21 cellular contexts compared by ENCODE assay signal in genomic region chr10:103316087-103316486, GRCh38. TPM values are rescaled to one million over a fixed set of nuclear protein-coding genes. Genes with fewer than 3 reads are reported as not detected.
A peak's percentile ranks its signal among the peaks of the same experiment; 100 is the strongest.
DNase-seq lines count a peak whose midpoint lies in the region; ATAC-seq and TF ChIP-seq lines count a peak whose summit lies in the region.
"Had no signal": no experiment of that assay in that cellular context is flagged by ENCODE, and none has a peak within 500 bp of the region (broad histone marks: within the 10 kb centered on the region; RNA-seq: fewer than 3 reads in every experiment).

No MANE protein-coding gene starts in this region.

- no peaks in the 10 kb centered on the region for H3K27me3 ChIP-seq in MG63
- H3K27me3 ChIP-seq: BLaER1 had no signal

- H3K4me3 ChIP-seq in HEK293 (ENCODE audit: low read depth, low read length) (no peak overlapping the region), fibroblast of villous mesenchyme (ENCODE audit: low read depth, low read length) (no peak overlapping the region), MG63 (no peak overlapping the region)
- H3K4me3 ChIP-seq: BLaER1, GM23248 had no signal

- H3K4me1 ChIP-seq in HEK293 (ENCODE audit: control insufficient read depth, insufficient read depth, low read length), result no peaks in the 10 kb centered on the region
- H3K4me1 ChIP-seq: BLaER1 had no signal

- CTCF ChIA-PET in HEK293 (lab: Yijun Ruan, JAX), result interaction anchor here (0.8 to 2.2 kb wide), 2 partner anchors 18 to 169 kb away, joined by 3 to 18 read pairs; no protein-coding TSS in a partner anchor

- H3K36me3 ChIP-seq in HEK293 (ENCODE audit: control insufficient read depth in 2 of 2, insufficient read depth in 1 of 2, low read length in 2 of 2) (peaks cover 76 to 87% of the 10 kb centered on the region in 2 experiments), MG63 (peaks cover 33% of the 10 kb centered on the region)

- no peak for ATAC-seq in GM18861 (IDR thresholded peaks at IDR 0.05; ENCODE audit: unreplicated experiment)
- ATAC-seq: CD8-positive, alpha-beta T cell had no signal

- TF ChIP-seq CTCF in HEK293 (tag by site-specific recombination; IDR thresholded peaks at IDR 0.05), result no peak
- TF ChIP-seq CTCF in fibroblast of villous mesenchyme (IDR thresholded peaks at IDR 0.05; ENCODE audit: insufficient read depth, low read depth, low read length), result no peak

- DNase-seq in OCI-M1 (lab: John Stamatoyannopoulos, UW), result peak; percentile 12
- peak; percentile 58 for DNase-seq in amniotic epithelial cell (ENCODE audit: low read depth)
- peak; percentile 3 for DNase-seq in fibroblast of villous mesenchyme (ENCODE audit: low read depth)
- no peak for DNase-seq in NCI-H69 (lab: John Stamatoyannopoulos, UW)
- DNase-seq in MG63, result no peak
- DNase-seq in middle frontal gyrus (ENCODE audit: extremely low spot score, low spot score), result no peak
- DNase-seq: CD4-positive, CD25-positive, alpha-beta regulatory T cell; CD8-positive, alpha-beta T cell; DMS 273 treated with DMSO at 0.1 percent for 48 hours; DMS79; EL; GDM1; GM23248; H7; HCEC 1CT had no signal

- H3K27ac ChIP-seq in HEK293 (ENCODE audit: extremely low read depth, low read depth, low read length), result no peak overlapping the region
- H3K27ac ChIP-seq: BLaER1, C4-2B, GM23248 had no signal

- H3K9me3 ChIP-seq in HEK293 (ENCODE audit: control insufficient read depth, insufficient read depth, low read depth, low read length), result no peaks in the 10 kb centered on the region
- H3K9me3 ChIP-seq in MG63, result no peaks in the 10 kb centered on the region
- H3K9me3 ChIP-seq: BLaER1 had no signal

- POLR2A ChIA-PET in HEK293 (lab: Yijun Ruan, JAX), result no interaction called here

TF ChIP-seq in HEK293, 187 proteins besides CTCF, POLR2A, EP300 and RAD21:
- TF ChIP-seq ZNF600 (tag by site-specific recombination; IDR thresholded peaks at IDR 0.05), result no peak
- TF ChIP-seq PRDM6 (tag by site-specific recombination; IDR thresholded peaks at IDR 0.05), result peak; percentile 14; the same call in 1 of the 2 replicates
TF ChIP-seq in HEK293: peak in this region for 1.

RNA-seq across cellular contexts. Expression of gene PCGF6, which starts 34.9 kb away (rescaled TPM):
- total RNA-seq in fibroblast of villous mesenchyme, result 10.4 and 17.1 TPM in 2 replicates
- 19.5 and 31.0 TPM in 2 replicates for total RNA-seq in MG63 (2014; rRNA removed; shearing (Covaris generic); ENCODE audit: low replicate concordance)

RNA-seq across cellular contexts. Expression of gene INA, which starts 39.1 kb away (rescaled TPM):
- 1.3 and 1.7 TPM in 2 replicates for total RNA-seq in fibroblast of villous mesenchyme
- not detected in 2 replicates for total RNA-seq in MG63 (2014; rRNA removed; shearing (Covaris generic); ENCODE audit: low replicate concordance)
- total RNA-seq: A172; B cell; CD4-positive, CD25-positive, alpha-beta regulatory T cell; CD8-positive, alpha-beta T cell; GM23248 had no signal

RNA-seq across cellular contexts. Expression of gene TAF5, which starts 51.7 kb away (rescaled TPM):
- total RNA-seq in fibroblast of villous mesenchyme, result 4.2 and 5.6 TPM in 2 replicates
- total RNA-seq in MG63 (2014; rRNA removed; shearing (Covaris generic); ENCODE audit: low replicate concordance), result 6.8 and 9.0 TPM in 2 replicates

Comparison
In these comparisons a context has a peak if more than half of its experiments do, and no peak if none do; other contexts are left out.
1. DNase-seq: peak in OCI-M1 (single experiment), amniotic epithelial cell (single experiment) and fibroblast of villous mesenchyme (single experiment); none in NCI-H69 (single experiment), MG63 (single experiment) and middle frontal gyrus (single experiment).